1 cellular context compared by ENCODE assay signal in the genomic region with DNA sequence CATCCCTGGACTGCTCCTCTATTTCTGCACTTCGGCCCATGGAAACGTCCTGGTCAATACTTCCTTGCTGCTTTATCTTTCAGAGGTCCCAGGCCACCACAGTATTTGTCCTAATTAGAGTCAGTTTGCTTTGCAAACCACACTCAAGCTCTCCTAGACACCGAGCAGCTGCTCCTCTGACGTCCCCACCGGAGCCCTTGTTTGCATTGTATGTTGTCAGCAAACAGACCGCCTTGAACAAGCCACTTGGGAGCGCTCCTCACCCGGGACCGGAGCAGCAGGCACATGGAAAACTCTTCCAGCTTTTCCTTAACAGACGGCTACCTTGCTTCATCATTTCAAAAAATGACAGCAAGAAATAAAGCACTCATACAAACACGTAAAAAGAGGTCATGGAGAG.
TF ChIP-seq lines count a peak whose summit lies in the region.

No MANE protein-coding gene starts in this region.

TF ChIP-seq in GM23338, 12 proteins besides CTCF, POLR2A, EP300 and RAD21 (continued from another document):
- TF ChIP-seq, protein P1, sequence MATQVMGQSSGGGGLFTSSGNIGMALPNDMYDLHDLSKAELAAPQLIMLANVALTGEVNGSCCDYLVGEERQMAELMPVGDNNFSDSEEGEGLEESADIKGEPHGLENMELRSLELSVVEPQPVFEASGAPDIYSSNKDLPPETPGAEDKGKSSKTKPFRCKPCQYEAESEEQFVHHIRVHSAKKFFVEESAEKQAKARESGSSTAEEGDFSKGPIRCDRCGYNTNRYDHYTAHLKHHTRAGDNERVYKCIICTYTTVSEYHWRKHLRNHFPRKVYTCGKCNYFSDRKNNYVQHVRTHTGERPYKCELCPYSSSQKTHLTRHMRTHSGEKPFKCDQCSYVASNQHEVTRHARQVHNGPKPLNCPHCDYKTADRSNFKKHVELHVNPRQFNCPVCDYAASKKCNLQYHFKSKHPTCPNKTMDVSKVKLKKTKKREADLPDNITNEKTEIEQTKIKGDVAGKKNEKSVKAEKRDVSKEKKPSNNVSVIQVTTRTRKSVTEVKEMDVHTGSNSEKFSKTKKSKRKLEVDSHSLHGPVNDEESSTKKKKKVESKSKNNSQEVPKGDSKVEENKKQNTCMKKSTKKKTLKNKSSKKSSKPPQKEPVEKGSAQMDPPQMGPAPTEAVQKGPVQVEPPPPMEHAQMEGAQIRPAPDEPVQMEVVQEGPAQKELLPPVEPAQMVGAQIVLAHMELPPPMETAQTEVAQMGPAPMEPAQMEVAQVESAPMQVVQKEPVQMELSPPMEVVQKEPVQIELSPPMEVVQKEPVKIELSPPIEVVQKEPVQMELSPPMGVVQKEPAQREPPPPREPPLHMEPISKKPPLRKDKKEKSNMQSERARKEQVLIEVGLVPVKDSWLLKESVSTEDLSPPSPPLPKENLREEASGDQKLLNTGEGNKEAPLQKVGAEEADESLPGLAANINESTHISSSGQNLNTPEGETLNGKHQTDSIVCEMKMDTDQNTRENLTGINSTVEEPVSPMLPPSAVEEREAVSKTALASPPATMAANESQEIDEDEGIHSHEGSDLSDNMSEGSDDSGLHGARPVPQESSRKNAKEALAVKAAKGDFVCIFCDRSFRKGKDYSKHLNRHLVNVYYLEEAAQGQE (IDR thresholded peaks at IDR 0.05; ENCODE audit: unreplicated experiment): no peak
- TF ChIP-seq, protein P2, sequence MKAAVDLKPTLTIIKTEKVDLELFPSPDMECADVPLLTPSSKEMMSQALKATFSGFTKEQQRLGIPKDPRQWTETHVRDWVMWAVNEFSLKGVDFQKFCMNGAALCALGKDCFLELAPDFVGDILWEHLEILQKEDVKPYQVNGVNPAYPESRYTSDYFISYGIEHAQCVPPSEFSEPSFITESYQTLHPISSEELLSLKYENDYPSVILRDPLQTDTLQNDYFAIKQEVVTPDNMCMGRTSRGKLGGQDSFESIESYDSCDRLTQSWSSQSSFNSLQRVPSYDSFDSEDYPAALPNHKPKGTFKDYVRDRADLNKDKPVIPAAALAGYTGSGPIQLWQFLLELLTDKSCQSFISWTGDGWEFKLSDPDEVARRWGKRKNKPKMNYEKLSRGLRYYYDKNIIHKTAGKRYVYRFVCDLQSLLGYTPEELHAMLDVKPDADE (IDR thresholded peaks at IDR 0.05): no peak
- TF ChIP-seq POLR2AphosphoS5 (IDR thresholded peaks at IDR 0.05; ENCODE audit: low read depth) (no peak), JUNB (IDR thresholded peaks at IDR 0.05; ENCODE audit: unreplicated experiment) (no peak), EZH2phosphoT487 (IDR thresholded peaks at IDR 0.05; ENCODE audit: unreplicated experiment) (no peak), EZH2 (IDR thresholded peaks at IDR 0.05; ENCODE audit: low read depth, unreplicated experiment) (no peak), ZNF331 (CRISPR knock-in tag; IDR thresholded peaks at IDR 0.05; ENCODE audit: low read depth) (no peak), STAT1 (IDR thresholded peaks at IDR 0.05; ENCODE audit: unreplicated experiment) (no peak)
